Comparison of ENCODE assay signal across 9 cellular contexts in the genomic region with DNA sequence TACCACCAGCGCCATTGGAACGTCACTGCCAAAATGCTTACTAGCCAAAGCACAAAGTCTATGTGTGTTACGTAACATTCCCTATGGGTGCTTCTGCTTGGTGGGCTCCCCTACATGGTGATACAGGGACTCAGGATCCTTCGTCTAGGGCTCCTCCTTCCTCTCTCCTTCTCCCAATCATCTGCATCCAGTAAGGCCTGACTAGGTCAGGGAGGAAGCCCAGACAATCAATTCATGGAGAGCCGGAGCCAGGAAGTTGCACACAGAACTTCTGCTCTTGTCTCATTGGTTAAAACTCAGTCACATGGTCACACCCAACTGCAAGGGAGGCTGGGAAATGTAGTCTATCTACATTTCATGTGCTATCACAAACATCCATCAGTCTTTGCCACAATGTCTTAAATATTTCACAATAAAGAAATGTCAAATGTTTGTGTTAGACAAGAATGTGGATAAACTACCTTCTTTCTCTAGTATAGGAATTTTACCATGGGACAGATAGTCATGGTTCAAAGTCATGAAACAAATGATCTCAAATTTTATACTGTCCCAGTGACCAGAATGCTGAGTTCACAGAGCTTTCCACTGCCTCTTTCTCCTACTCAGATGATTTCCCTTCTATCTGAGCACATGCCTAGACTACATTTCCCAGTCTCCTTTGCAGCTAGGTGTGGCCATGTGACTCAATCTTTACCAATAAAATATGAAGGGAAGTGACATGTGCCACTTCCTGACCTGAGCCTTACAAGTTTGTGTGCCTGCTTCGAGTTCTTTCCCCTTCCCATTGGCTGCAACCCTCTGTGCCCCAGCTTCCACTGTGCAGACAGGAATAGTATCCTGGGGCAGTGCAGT. TPM values are rescaled to one million over a fixed set of nuclear protein-coding genes. Genes with fewer than 3 reads are reported as not detected.
DNase-seq lines count a peak whose midpoint lies in the region; ATAC-seq and TF ChIP-seq lines count a peak whose summit lies in the region.
"Had no signal": no experiment of that assay in that cellular context is flagged by ENCODE, and none has a peak within 500 bp of the region (broad histone marks: within the 10 kb centered on the region; RNA-seq: fewer than 3 reads in every experiment).

No MANE protein-coding gene starts in this region.

- peak; percentile 52 for DNase-seq in activated CD8-positive, alpha-beta memory T cell treated with anti-CD3 and anti-CD28 coated beads, Interleukin-2, amount 10 ng/mL, durations not matched to agents 7 days and 5 days
- DNase-seq in activated CD8-positive, alpha-beta memory T cell treated with anti-CD3 and anti-CD28 coated beads, Interleukin-2, amount 50 U/mL, for 48 hours, result no peak
- DNase-seq in NCI-H1105 treated with DMSO at 0.1 percent for 48 hours (lab: John Stamatoyannopoulos, UW) (peak; percentile 29), UCSD-AML1 (lab: John Stamatoyannopoulos, UW; ENCODE audit: unreplicated experiment) (peak; percentile 45), fibroblast of mammary gland (ENCODE audit: low read depth) (peak; percentile 94), NCI-H2107 (lab: John Stamatoyannopoulos, UW) (no peak)

- H3K27ac Mint-ChIP-seq in activated CD8-positive, alpha-beta memory T cell treated with anti-CD3 and anti-CD28 coated beads, Interleukin-2, amount 10 ng/mL, durations not matched to agents 7 days and 5 days, result peak overlapping the region; percentile 72
- peak overlapping the region; percentile 23 to 41 (median 28) for H3K27ac Mint-ChIP-seq in nephron

- CTCF ChIA-PET in activated CD8-positive, alpha-beta memory T cell treated with anti-CD3 and anti-CD28 coated beads, Interleukin-2, amount 10 ng/mL, durations not matched to agents 7 days and 5 days (lab: Charles Lee), result interaction anchor here (1.6 to 3.3 kb wide), 3 partner anchors 11 to 53 kb away, joined by 6 to 18 read pairs (median 9); no protein-coding TSS in a partner anchor

- TF ChIP-seq CTCF in fibroblast of mammary gland (conservative IDR thresholded peaks at IDR 0.05; ENCODE audit: control insufficient read depth, insufficient read depth, low read depth, low read length) (peak; percentile 31), nephron (IDR thresholded peaks at IDR 0.05; ENCODE audit: unreplicated experiment in 3 of 3) (no peak)

- peak; percentile 58 for ATAC-seq in activated CD8-positive, alpha-beta memory T cell treated with anti-CD3 and anti-CD28 coated beads, Interleukin-2, amount 10 ng/mL, durations not matched to agents 7 days and 5 days
- ATAC-seq in GM18517 (IDR thresholded peaks at IDR 0.05; ENCODE audit: unreplicated experiment), result no peak

- peaks cover 7% of the 10 kb centered on the region for H3K9me3 Mint-ChIP-seq in activated CD8-positive, alpha-beta memory T cell treated with anti-CD3 and anti-CD28 coated beads, Interleukin-2, amount 10 ng/mL, durations not matched to agents 7 days and 5 days (ENCODE audit: low read depth)
- H3K9me3 Mint-ChIP-seq in nephron, result no peaks in the 10 kb centered on the region

- no peak overlapping the region for H3K4me3 ChIP-seq in fibroblast of mammary gland (ENCODE audit: control insufficient read depth, low read depth, low read length)
- H3K4me3 ChIP-seq: breast epithelium had no signal

- H3K27me3 Mint-ChIP-seq in activated CD8-positive, alpha-beta memory T cell treated with anti-CD3 and anti-CD28 coated beads, Interleukin-2, amount 10 ng/mL, durations not matched to agents 7 days and 5 days, result peaks cover 2% of the 10 kb centered on the region
- H3K27me3 Mint-ChIP-seq in nephron (ENCODE audit: low read depth), result peaks cover 16% of the 10 kb centered on the region

- H3K4me1 Mint-ChIP-seq in activated CD8-positive, alpha-beta memory T cell treated with anti-CD3 and anti-CD28 coated beads, Interleukin-2, amount 10 ng/mL, durations not matched to agents 7 days and 5 days, result peaks cover 32% of the 10 kb centered on the region
- peaks cover 23% of the 10 kb centered on the region for H3K4me1 Mint-ChIP-seq in nephron

- H3K36me3 Mint-ChIP-seq in activated CD8-positive, alpha-beta memory T cell treated with anti-CD3 and anti-CD28 coated beads, Interleukin-2, amount 10 ng/mL, durations not matched to agents 7 days and 5 days, result peaks cover 12% of the 10 kb centered on the region
- no peaks in the 10 kb centered on the region for H3K36me3 Mint-ChIP-seq in nephron (ENCODE audit: low read depth)

- peak overlapping the region; percentile 49 for H3K4me3 Mint-ChIP-seq in activated CD8-positive, alpha-beta memory T cell treated with anti-CD3 and anti-CD28 coated beads, Interleukin-2, amount 10 ng/mL, durations not matched to agents 7 days and 5 days
- H3K4me3 Mint-ChIP-seq in nephron, result no peak overlapping the region

RNA-seq across cellular contexts. Expression of gene KCNK15, which starts 9.3 kb away (rescaled TPM):
- total RNA-seq in activated CD8-positive, alpha-beta memory T cell treated with anti-CD3 and anti-CD28 coated beads, Interleukin-2, amount 10 ng/mL, durations not matched to agents 7 days and 5 days, result not detected

RNA-seq across cellular contexts. Expression of gene CCN5, which starts 21.2 kb away (rescaled TPM):
- not detected for total RNA-seq in activated CD8-positive, alpha-beta memory T cell treated with anti-CD3 and anti-CD28 coated beads, Interleukin-2, amount 10 ng/mL, durations not matched to agents 7 days and 5 days

Comparison
In these comparisons a context has a peak if more than half of its experiments do, and no peak if none do; other contexts are left out.
1. DNase-seq: peak in activated CD8-positive, alpha-beta memory T cell treated with anti-CD3 and anti-CD28 coated beads, Interleukin-2, amount 10 ng/mL, durations not matched to agents 7 days and 5 days (single experiment), NCI-H1105 treated with DMSO at 0.1 percent for 48 hours (single experiment), UCSD-AML1 (single experiment) and fibroblast of mammary gland (single experiment); none in activated CD8-positive, alpha-beta memory T cell treated with anti-CD3 and anti-CD28 coated beads, Interleukin-2, amount 50 U/mL, for 48 hours (single experiment) and NCI-H2107 (single experiment).